ENCODE assay signal across 1 cellular context in the genomic region with DNA sequence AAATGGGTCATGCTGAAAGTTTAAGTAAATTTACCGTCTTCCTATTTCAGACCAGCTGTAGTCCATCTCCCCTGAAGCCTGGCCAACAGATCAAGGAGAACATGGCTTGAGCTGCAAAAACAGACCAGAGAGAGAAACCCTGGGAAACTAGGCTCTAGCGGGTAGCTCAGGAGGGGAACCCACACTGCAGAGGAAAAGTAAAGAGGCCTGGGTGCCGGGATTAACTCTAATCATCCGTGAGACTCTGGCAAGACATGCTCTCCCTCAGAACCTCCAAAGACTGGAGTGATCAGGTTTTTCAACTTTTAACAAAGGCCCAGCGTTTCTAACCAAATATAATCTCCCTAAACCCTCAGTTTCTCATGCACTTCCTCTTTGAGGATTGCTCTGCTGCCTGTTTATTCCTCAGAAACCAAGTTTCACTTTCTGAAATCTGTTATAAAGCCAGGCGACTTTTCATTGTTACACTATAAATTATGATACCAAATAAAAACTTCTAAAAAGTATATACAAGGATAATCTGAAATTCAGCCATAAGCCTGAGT.
A peak's percentile ranks its signal among the peaks of the same experiment; 100 is the strongest.
TF ChIP-seq lines count a peak whose summit lies in the region.

No MANE protein-coding gene starts in this region.

TF ChIP-seq in K562, 482 proteins besides CTCF, POLR2A, EP300 and RAD21 (continued from another document and continues in another):
- TF ChIP-seq, protein P1, sequence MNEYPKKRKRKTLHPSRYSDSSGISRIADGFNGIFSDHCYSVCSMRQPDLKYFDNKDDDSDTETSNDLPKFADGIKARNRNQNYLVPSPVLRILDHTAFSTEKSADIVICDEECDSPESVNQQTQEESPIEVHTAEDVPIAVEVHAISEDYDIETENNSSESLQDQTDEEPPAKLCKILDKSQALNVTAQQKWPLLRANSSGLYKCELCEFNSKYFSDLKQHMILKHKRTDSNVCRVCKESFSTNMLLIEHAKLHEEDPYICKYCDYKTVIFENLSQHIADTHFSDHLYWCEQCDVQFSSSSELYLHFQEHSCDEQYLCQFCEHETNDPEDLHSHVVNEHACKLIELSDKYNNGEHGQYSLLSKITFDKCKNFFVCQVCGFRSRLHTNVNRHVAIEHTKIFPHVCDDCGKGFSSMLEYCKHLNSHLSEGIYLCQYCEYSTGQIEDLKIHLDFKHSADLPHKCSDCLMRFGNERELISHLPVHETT (CRISPR knock-in tag; conservative IDR thresholded peaks at IDR 0.05 in 1 of 2, IDR thresholded peaks at IDR 0.05 in 1 of 2) = peak in 1 of 2 experiments; percentile 74; a peak in 2 of 4 replicates
- no peak for TF ChIP-seq LARP7 (IDR thresholded peaks at IDR 0.05)
- TF ChIP-seq, protein P2, sequence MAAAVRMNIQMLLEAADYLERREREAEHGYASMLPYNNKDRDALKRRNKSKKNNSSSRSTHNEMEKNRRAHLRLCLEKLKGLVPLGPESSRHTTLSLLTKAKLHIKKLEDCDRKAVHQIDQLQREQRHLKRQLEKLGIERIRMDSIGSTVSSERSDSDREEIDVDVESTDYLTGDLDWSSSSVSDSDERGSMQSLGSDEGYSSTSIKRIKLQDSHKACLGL (CRISPR knock-in tag; IDR thresholded peaks at IDR 0.05; ENCODE audit: borderline replicate concordance, poor library complexity, severe bottlenecking) = no peak
- TF ChIP-seq ZNF77 (CRISPR knock-in tag; IDR thresholded peaks at IDR 0.05) = no peak
- TF ChIP-seq, protein P3, sequence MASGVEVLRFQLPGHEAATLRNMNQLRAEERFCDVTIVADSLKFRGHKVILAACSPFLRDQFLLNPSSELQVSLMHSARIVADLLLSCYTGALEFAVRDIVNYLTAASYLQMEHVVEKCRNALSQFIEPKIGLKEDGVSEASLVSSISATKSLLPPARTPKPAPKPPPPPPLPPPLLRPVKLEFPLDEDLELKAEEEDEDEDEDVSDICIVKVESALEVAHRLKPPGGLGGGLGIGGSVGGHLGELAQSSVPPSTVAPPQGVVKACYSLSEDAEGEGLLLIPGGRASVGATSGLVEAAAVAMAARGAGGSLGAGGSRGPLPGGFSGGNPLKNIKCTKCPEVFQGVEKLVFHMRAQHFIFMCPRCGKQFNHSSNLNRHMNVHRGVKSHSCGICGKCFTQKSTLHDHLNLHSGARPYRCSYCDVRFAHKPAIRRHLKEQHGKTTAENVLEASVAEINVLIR (CRISPR knock-in tag; IDR thresholded peaks at IDR 0.05) = no peak
- TF ChIP-seq ZNF766 (CRISPR knock-in tag; conservative IDR thresholded peaks at IDR 0.05) = 0 out of 2 replicates have a peak, but pooled peaks have one; percentile 56
- 0 out of 2 replicates have a peak, but pooled peaks have one; percentile 5 for TF ChIP-seq POLR2AphosphoS5 (IDR thresholded peaks at IDR 0.05; ENCODE audit: control insufficient read depth, insufficient read depth, low read depth, low read length)
- TF ChIP-seq SMAD2 (IDR thresholded peaks at IDR 0.05; ENCODE audit: low read depth, low read length) = no peak
- TF ChIP-seq ZNF589 (CRISPR knock-in tag; IDR thresholded peaks at IDR 0.05; ENCODE audit: low read depth) = peak; percentile 56; the same call in 1 of the 2 replicates
- TF ChIP-seq NFE2L1 (tag; IDR thresholded peaks at IDR 0.05; ENCODE audit: borderline replicate concordance, low read depth) = no peak
- TF ChIP-seq, protein P4, sequence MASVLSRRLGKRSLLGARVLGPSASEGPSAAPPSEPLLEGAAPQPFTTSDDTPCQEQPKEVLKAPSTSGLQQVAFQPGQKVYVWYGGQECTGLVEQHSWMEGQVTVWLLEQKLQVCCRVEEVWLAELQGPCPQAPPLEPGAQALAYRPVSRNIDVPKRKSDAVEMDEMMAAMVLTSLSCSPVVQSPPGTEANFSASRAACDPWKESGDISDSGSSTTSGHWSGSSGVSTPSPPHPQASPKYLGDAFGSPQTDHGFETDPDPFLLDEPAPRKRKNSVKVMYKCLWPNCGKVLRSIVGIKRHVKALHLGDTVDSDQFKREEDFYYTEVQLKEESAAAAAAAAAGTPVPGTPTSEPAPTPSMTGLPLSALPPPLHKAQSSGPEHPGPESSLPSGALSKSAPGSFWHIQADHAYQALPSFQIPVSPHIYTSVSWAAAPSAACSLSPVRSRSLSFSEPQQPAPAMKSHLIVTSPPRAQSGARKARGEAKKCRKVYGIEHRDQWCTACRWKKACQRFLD (CRISPR knock-in tag; IDR thresholded peaks at IDR 0.05) = no peak
- no peak for TF ChIP-seq HOXB6 (CRISPR knock-in tag; IDR thresholded peaks at IDR 0.05; ENCODE audit: borderline replicate concordance)
- no peak for TF ChIP-seq ZNF134 (CRISPR knock-in tag; conservative IDR thresholded peaks at IDR 0.05)
- TF ChIP-seq HDGF (IDR thresholded peaks at IDR 0.05) = no peak
- no peak for TF ChIP-seq TCFL5 (CRISPR knock-in tag; conservative IDR thresholded peaks at IDR 0.05)
- no peak for TF ChIP-seq NR4A1 (CRISPR knock-in tag; IDR thresholded peaks at IDR 0.05)
- TF ChIP-seq NR4A1 (tag; IDR thresholded peaks at IDR 0.05) = no peak
- TF ChIP-seq ELF4 (CRISPR knock-in tag; IDR thresholded peaks at IDR 0.05) = no peak
- TF ChIP-seq BRD4 (IDR thresholded peaks at IDR 0.05) = no peak
- 0 out of 2 replicates have a peak, but pooled peaks have one; percentile 17 for TF ChIP-seq NCOR1 (IDR thresholded peaks at IDR 0.05)
- TF ChIP-seq, protein P5, sequence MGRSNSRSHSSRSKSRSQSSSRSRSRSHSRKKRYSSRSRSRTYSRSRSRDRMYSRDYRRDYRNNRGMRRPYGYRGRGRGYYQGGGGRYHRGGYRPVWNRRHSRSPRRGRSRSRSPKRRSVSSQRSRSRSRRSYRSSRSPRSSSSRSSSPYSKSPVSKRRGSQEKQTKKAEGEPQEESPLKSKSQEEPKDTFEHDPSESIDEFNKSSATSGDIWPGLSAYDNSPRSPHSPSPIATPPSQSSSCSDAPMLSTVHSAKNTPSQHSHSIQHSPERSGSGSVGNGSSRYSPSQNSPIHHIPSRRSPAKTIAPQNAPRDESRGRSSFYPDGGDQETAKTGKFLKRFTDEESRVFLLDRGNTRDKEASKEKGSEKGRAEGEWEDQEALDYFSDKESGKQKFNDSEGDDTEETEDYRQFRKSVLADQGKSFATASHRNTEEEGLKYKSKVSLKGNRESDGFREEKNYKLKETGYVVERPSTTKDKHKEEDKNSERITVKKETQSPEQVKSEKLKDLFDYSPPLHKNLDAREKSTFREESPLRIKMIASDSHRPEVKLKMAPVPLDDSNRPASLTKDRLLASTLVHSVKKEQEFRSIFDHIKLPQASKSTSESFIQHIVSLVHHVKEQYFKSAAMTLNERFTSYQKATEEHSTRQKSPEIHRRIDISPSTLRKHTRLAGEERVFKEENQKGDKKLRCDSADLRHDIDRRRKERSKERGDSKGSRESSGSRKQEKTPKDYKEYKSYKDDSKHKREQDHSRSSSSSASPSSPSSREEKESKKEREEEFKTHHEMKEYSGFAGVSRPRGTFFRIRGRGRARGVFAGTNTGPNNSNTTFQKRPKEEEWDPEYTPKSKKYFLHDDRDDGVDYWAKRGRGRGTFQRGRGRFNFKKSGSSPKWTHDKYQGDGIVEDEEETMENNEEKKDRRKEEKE (IDR thresholded peaks at IDR 0.05; ENCODE audit: borderline replicate concordance in 1 of 2, control insufficient read depth in 1 of 2, low read depth in 2 of 2, low read length in 1 of 2) = no peak
- no peak for TF ChIP-seq ZNF75A (CRISPR knock-in tag; IDR thresholded peaks at IDR 0.05)
- TF ChIP-seq, protein P6, sequence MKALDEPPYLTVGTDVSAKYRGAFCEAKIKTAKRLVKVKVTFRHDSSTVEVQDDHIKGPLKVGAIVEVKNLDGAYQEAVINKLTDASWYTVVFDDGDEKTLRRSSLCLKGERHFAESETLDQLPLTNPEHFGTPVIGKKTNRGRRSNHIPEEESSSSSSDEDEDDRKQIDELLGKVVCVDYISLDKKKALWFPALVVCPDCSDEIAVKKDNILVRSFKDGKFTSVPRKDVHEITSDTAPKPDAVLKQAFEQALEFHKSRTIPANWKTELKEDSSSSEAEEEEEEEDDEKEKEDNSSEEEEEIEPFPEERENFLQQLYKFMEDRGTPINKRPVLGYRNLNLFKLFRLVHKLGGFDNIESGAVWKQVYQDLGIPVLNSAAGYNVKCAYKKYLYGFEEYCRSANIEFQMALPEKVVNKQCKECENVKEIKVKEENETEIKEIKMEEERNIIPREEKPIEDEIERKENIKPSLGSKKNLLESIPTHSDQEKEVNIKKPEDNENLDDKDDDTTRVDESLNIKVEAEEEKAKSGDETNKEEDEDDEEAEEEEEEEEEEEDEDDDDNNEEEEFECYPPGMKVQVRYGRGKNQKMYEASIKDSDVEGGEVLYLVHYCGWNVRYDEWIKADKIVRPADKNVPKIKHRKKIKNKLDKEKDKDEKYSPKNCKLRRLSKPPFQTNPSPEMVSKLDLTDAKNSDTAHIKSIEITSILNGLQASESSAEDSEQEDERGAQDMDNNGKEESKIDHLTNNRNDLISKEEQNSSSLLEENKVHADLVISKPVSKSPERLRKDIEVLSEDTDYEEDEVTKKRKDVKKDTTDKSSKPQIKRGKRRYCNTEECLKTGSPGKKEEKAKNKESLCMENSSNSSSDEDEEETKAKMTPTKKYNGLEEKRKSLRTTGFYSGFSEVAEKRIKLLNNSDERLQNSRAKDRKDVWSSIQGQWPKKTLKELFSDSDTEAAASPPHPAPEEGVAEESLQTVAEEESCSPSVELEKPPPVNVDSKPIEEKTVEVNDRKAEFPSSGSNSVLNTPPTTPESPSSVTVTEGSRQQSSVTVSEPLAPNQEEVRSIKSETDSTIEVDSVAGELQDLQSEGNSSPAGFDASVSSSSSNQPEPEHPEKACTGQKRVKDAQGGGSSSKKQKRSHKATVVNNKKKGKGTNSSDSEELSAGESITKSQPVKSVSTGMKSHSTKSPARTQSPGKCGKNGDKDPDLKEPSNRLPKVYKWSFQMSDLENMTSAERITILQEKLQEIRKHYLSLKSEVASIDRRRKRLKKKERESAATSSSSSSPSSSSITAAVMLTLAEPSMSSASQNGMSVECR (CRISPR knock-in tag; IDR thresholded peaks at IDR 0.05) = no peak
- TF ChIP-seq, protein P7, sequence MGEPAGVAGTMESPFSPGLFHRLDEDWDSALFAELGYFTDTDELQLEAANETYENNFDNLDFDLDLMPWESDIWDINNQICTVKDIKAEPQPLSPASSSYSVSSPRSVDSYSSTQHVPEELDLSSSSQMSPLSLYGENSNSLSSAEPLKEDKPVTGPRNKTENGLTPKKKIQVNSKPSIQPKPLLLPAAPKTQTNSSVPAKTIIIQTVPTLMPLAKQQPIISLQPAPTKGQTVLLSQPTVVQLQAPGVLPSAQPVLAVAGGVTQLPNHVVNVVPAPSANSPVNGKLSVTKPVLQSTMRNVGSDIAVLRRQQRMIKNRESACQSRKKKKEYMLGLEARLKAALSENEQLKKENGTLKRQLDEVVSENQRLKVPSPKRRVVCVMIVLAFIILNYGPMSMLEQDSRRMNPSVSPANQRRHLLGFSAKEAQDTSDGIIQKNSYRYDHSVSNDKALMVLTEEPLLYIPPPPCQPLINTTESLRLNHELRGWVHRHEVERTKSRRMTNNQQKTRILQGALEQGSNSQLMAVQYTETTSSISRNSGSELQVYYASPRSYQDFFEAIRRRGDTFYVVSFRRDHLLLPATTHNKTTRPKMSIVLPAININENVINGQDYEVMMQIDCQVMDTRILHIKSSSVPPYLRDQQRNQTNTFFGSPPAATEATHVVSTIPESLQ (CRISPR knock-in tag; IDR thresholded peaks at IDR 0.05) = no peak
- no peak for TF ChIP-seq ZNF316 (IDR thresholded peaks at IDR 0.05)
- TF ChIP-seq, protein P8, sequence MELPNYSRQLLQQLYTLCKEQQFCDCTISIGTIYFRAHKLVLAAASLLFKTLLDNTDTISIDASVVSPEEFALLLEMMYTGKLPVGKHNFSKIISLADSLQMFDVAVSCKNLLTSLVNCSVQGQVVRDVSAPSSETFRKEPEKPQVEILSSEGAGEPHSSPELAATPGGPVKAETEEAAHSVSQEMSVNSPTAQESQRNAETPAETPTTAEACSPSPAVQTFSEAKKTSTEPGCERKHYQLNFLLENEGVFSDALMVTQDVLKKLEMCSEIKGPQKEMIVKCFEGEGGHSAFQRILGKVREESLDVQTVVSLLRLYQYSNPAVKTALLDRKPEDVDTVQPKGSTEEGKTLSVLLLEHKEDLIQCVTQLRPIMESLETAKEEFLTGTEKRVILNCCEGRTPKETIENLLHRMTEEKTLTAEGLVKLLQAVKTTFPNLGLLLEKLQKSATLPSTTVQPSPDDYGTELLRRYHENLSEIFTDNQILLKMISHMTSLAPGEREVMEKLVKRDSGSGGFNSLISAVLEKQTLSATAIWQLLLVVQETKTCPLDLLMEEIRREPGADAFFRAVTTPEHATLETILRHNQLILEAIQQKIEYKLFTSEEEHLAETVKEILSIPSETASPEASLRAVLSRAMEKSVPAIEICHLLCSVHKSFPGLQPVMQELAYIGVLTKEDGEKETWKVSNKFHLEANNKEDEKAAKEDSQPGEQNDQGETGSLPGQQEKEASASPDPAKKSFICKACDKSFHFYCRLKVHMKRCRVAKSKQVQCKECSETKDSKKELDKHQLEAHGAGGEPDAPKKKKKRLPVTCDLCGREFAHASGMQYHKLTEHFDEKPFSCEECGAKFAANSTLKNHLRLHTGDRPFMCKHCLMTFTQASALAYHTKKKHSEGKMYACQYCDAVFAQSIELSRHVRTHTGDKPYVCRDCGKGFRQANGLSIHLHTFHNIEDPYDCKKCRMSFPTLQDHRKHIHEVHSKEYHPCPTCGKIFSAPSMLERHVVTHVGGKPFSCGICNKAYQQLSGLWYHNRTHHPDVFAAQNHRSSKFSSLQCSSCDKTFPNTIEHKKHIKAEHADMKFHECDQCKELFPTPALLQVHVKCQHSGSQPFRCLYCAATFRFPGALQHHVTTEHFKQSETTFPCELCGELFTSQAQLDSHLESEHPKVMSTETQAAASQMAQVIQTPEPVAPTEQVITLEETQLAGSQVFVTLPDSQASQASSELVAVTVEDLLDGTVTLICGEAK (IDR thresholded peaks at IDR 0.05) = no peak
- TF ChIP-seq, protein P8 (CRISPR knock-in tag; IDR thresholded peaks at IDR 0.05) = no peak
